ENCODE assay signal across 8 cellular contexts in genomic region chr11:66126808-66127555, GRCh38. TPM values are rescaled to one million over a fixed set of nuclear protein-coding genes. Genes with fewer than 3 reads are reported as not detected.
DNase-seq lines count a peak whose midpoint lies in the region; ATAC-seq and TF ChIP-seq lines count a peak whose summit lies in the region.

No MANE protein-coding gene starts in this region.

- no peaks in the 10 kb centered on the region for H3K9me2 ChIP-seq in neural cell (ENCODE audit: insufficient read depth, low read length)

- peak overlapping the region; percentile 40 for H3K27ac ChIP-seq in neural cell (ENCODE audit: low read length)
- H3K27ac ChIP-seq in stomach smooth muscle (ENCODE audit: low read length) = peak overlapping the region; percentile 58
- no peak overlapping the region for H3K27ac ChIP-seq in WERI-Rb-1

- no peak for TF ChIP-seq EP300 in neural cell (conservative IDR thresholded peaks at IDR 0.05; ENCODE audit: poor library complexity, severe bottlenecking)

- peak; percentile 26 for TF ChIP-seq CTCF in neural cell (IDR thresholded peaks at IDR 0.05; ENCODE audit: poor library complexity, severe bottlenecking)
- TF ChIP-seq CTCF in WERI-Rb-1 (IDR thresholded peaks at IDR 0.05; ENCODE audit: low read depth, low read length) = no peak

- H3K4me2 ChIP-seq in neural cell (ENCODE audit: low read length) = no peak overlapping the region

- no peaks in the 10 kb centered on the region for H4K20me1 ChIP-seq in neural cell (ENCODE audit: insufficient read depth)

- ATAC-seq in esophagus mucosa = peak; percentile 85

- no peak overlapping the region for H2AFZ ChIP-seq in neural cell (ENCODE audit: low read depth, low read length)

- H3K79me2 ChIP-seq in neural cell (replicated peaks; ENCODE audit: insufficient read depth, low read length) = no peaks in the 10 kb centered on the region

- no peak for TF ChIP-seq RAD21 in neural cell (conservative IDR thresholded peaks at IDR 0.05)

- no peaks in the 10 kb centered on the region for H3K9me3 ChIP-seq in neural cell (ENCODE audit: low read length)
- H3K9me3 ChIP-seq in stomach smooth muscle (ENCODE audit: control insufficient read depth in 2 of 2, low read length in 2 of 2) = no peaks in the 10 kb centered on the region
- no peaks in the 10 kb centered on the region for H3K9me3 ChIP-seq in WERI-Rb-1 (ENCODE audit: severe bottlenecking)

- H3F3A ChIP-seq in neural cell (ENCODE audit: insufficient read depth, low read length, poor library complexity, severe bottlenecking) = no peaks in the 10 kb centered on the region

- peaks cover 10% of the 10 kb centered on the region for H3K4me1 ChIP-seq in stomach smooth muscle (ENCODE audit: control insufficient read depth, insufficient read depth, low read length)

- no peaks in the 10 kb centered on the region for H3K36me3 ChIP-seq in neural cell (ENCODE audit: insufficient read depth, low read length)
- no peaks in the 10 kb centered on the region for H3K36me3 ChIP-seq in stomach smooth muscle (ENCODE audit: control insufficient read depth in 2 of 2, insufficient read depth in 2 of 2, low read length in 2 of 2)
- no peaks in the 10 kb centered on the region for H3K36me3 ChIP-seq in WERI-Rb-1

- H3K27me3 ChIP-seq in neural cell (ENCODE audit: insufficient read depth, low read depth, low read length) = no peaks in the 10 kb centered on the region
- H3K27me3 ChIP-seq in stomach smooth muscle (ENCODE audit: control insufficient read depth in 1 of 2, insufficient read depth in 2 of 2, low read length in 2 of 2) = no peaks in the 10 kb centered on the region
- H3K27me3 ChIP-seq in WERI-Rb-1 (ENCODE audit: insufficient read depth, low read depth, severe bottlenecking) = no peaks in the 10 kb centered on the region

- DNase-seq in SHP77 (lab: John Stamatoyannopoulos, UW) = peak; percentile 21 to 36
- no peak for DNase-seq in SHP77 treated with DMSO at 0.1 percent for 48 hours (lab: John Stamatoyannopoulos, UW)
- peak; percentile 28 for DNase-seq in NCI-H2196 treated with DMSO at 0.1 percent for 48 hours (lab: John Stamatoyannopoulos, UW; ENCODE audit: unreplicated experiment)
- peak; percentile 68 for DNase-seq in activated CD8-positive, alpha-beta memory T cell treated with anti-CD3 and anti-CD28 coated beads, Interleukin-2, amount 50 U/mL, for 48 hours
- no peak for DNase-seq in WERI-Rb-1

- peak overlapping the region; percentile 1 for H3K9ac ChIP-seq in neural cell (ENCODE audit: low read length)
- peak overlapping the region; percentile 10 to 21 for H3K9ac ChIP-seq in stomach smooth muscle (ENCODE audit: low read length in 2 of 2)

- H3K4me3 ChIP-seq in neural cell (ENCODE audit: low read length) = peak overlapping the region; percentile 37
- H3K4me3 ChIP-seq in stomach smooth muscle (ENCODE audit: low read length in 2 of 2) = no peak overlapping the region
- no peak overlapping the region for H3K4me3 ChIP-seq in WERI-Rb-1 (ENCODE audit: low read depth, low read length)

TF ChIP-seq in neural cell, 6 proteins besides CTCF, POLR2A, EP300 and RAD21:
- TF ChIP-seq TAF1 (IDR thresholded peaks at IDR 0.05; ENCODE audit: low read depth) (no peak), EZH2 (IDR thresholded peaks at IDR 0.05; ENCODE audit: borderline replicate concordance, insufficient read depth, low read length, poor library complexity, severe bottlenecking) (no peak), REST (IDR thresholded peaks at IDR 0.05; ENCODE audit: borderline replicate concordance) (no peak), POLR2AphosphoS5 (IDR thresholded peaks at IDR 0.05) (no peak), MXI1 (conservative IDR thresholded peaks at IDR 0.05; ENCODE audit: poor library complexity, severe bottlenecking) (no peak), SMC3 (conservative IDR thresholded peaks at IDR 0.05; ENCODE audit: poor library complexity) (no peak)

RNA-seq across cellular contexts. Expression of gene PACS1, which starts 56.9 kb away (rescaled TPM):
- 41.7 TPM for total RNA-seq in esophagus mucosa
- 12.1 and 14.4 TPM in 2 replicates for polyA plus RNA-seq in neural cell
- polyA minus RNA-seq in neural cell = 55.0 and 58.7 TPM in 2 replicates

Comparison
In these comparisons a context has a peak if more than half of its experiments do, and no peak if none do; other contexts are left out.
1. DNase-seq: peak in SHP77 (2 of 2), NCI-H2196 treated with DMSO at 0.1 percent for 48 hours (single experiment) and activated CD8-positive, alpha-beta memory T cell treated with anti-CD3 and anti-CD28 coated beads, Interleukin-2, amount 50 U/mL, for 48 hours (single experiment); none in SHP77 treated with DMSO at 0.1 percent for 48 hours (single experiment) and WERI-Rb-1 (single experiment).